ENCODE assay signal across 39 cellular contexts in the genomic region with DNA sequence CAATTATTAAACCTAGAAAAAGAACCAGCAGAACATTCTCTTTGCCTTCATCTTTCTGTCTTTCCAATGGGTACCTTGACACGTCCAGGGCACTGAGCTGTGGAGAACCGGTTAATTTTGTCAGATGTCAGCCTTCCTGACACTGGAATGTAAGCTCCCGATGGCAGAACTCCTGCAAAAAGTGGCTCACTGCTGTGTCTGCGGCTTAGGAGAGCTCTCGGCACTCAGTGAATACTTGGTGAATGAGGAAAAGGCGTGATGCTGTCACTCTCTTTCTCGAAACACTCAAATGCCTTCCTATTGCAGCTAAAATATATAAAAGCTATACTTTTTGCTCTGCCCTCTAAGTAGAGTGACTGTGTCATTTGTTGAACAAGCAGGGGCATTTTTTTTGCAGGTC. TPM values are rescaled to one million over a fixed set of nuclear protein-coding genes. Genes with fewer than 3 reads are reported as not detected.
"Had no signal": no experiment of that assay in that cellular context is flagged by ENCODE, and none has a peak within 500 bp of the region (broad histone marks: within the 10 kb centered on the region; RNA-seq: fewer than 3 reads in every experiment).

No MANE protein-coding gene starts in this region.

- H3K27me3 Mint-ChIP-seq: activated T-helper 17 cell treated with anti-CD3 and anti-CD28 coated beads, Interleukin-2, amount 50 U/mL, for 72 hours had no signal

- H3K27me3 ChIP-seq: ascending aorta, body of pancreas, breast epithelium, MG63, Peyer's patch had no signal

- H3K4me3 Mint-ChIP-seq: activated CD8-positive, alpha-beta T cell treated with anti-CD3 and anti-CD28 coated beads for 36 hours; activated naive CD8-positive, alpha-beta T cell treated with anti-CD3 and anti-CD28 coated beads for 36 hours; activated T-cell treated with anti-CD3 and anti-CD28 coated beads, Interleukin-2, amount 50 U/mL, for 72 hours; activated T-helper 17 cell treated with anti-CD3 and anti-CD28 coated beads, Interleukin-2, amount 50 U/mL, for 72 hours had no signal

- ATAC-seq: activated CD8-positive, alpha-beta T cell treated with anti-CD3 and anti-CD28 coated beads for 36 hours; activated T-cell treated with anti-CD3 and anti-CD28 coated beads, Interleukin-2, amount 50 U/mL, for 72 hours; activated T-helper 17 cell treated with anti-CD3 and anti-CD28 coated beads, Interleukin-2, amount 50 U/mL, for 72 hours; body of pancreas; PC-3 had no signal

- H3K4me3 ChIP-seq: ascending aorta, body of pancreas, breast epithelium, MG63, Peyer's patch had no signal

- H3K4me1 ChIP-seq: ascending aorta, breast epithelium had no signal

- H3K9me3 ChIP-seq: body of pancreas had no signal

- H3K27ac ChIP-seq: ascending aorta, body of pancreas, breast epithelium, WERI-Rb-1 had no signal

- H3K27ac Mint-ChIP-seq: activated CD8-positive, alpha-beta T cell treated with anti-CD3 and anti-CD28 coated beads for 36 hours; activated naive CD8-positive, alpha-beta T cell treated with anti-CD3 and anti-CD28 coated beads for 36 hours; activated T-cell treated with anti-CD3 and anti-CD28 coated beads, Interleukin-2, amount 50 U/mL, for 72 hours; activated T-helper 17 cell treated with anti-CD3 and anti-CD28 coated beads, Interleukin-2, amount 50 U/mL, for 72 hours had no signal

- H3K36me3 ChIP-seq: ascending aorta, breast epithelium, MG63, Peyer's patch, WERI-Rb-1 had no signal

- DNase-seq: activated CD4-positive, alpha-beta T cell treated with anti-CD3 and anti-CD28 coated beads for 1 hour; activated CD4-positive, alpha-beta T cell treated with anti-CD3 and anti-CD28 coated beads for 48 hours; activated CD4-positive, CD25-positive, alpha-beta regulatory T cell; activated CD8-positive, alpha-beta T cell treated with anti-CD3 and anti-CD28 coated beads for 36 hours; activated effector memory CD4-positive, alpha-beta T cell treated with anti-CD3 and anti-CD28 coated beads, Interleukin-2, amount 50 U/mL, for 16 hours; activated naive CD4-positive, alpha-beta T cell; activated naive CD4-positive, alpha-beta T cell treated with anti-CD3 and anti-CD28 coated beads, Interleukin-2, amount 50 U/mL, for 16 hours; activated naive CD8-positive, alpha-beta T cell treated with anti-CD3 and anti-CD28 coated beads for 36 hours; activated T-cell treated with anti-CD3 and anti-CD28 coated beads, Interleukin-2, amount 50 U/mL, for 1 hour; activated T-cell treated with anti-CD3 and anti-CD28 coated beads, Interleukin-2, amount 50 U/mL, for 72 hours; amygdala; body of pancreas; KG1; MG63; NCI-H1048; NCI-H1105 treated with DMSO at 0.1 percent for 48 hours; NCI-H1436; NCI-H1694 treated with DMSO at 0.1 percent for 48 hours; NCI-H2029; NCI-H2171; NCI-H510A; NCI-H526; NCI-H748 treated with DMSO at 0.1 percent for 48 hours; NK-92 treated with Interleukin-12 subunit alpha and Interleukin-12 subunit beta, amount 100 ng/mL, for 24 hours; PC-3; Peyer's patch; RPMI8226; SHP77 treated with DMSO at 0.1 percent for 48 hours; SW 1271; T-helper 1 cell; T-helper 2 cell; T-helper 9 cell; WERI-Rb-1 had no signal

RNA-seq across cellular contexts. Expression of a gene that starts 59.1 kb away (rescaled TPM):
- total RNA-seq: activated CD8-positive, alpha-beta memory T cell treated with anti-CD3 and anti-CD28 coated beads for 36 hours; activated CD8-positive, alpha-beta T cell treated with anti-CD3 and anti-CD28 coated beads for 36 hours; activated naive CD8-positive, alpha-beta T cell treated with anti-CD3 and anti-CD28 coated beads for 36 hours; activated T-cell treated with anti-CD3 and anti-CD28 coated beads, Interleukin-2, amount 50 U/mL, for 72 hours; activated T-helper 17 cell treated with anti-CD3 and anti-CD28 coated beads, Interleukin-2, amount 50 U/mL, for 72 hours; ascending aorta; cardiac septum; PC-3; Peyer's patch; SK-MEL-5 had no signal
